8 cellular contexts compared by ENCODE assay signal in the genomic region with DNA sequence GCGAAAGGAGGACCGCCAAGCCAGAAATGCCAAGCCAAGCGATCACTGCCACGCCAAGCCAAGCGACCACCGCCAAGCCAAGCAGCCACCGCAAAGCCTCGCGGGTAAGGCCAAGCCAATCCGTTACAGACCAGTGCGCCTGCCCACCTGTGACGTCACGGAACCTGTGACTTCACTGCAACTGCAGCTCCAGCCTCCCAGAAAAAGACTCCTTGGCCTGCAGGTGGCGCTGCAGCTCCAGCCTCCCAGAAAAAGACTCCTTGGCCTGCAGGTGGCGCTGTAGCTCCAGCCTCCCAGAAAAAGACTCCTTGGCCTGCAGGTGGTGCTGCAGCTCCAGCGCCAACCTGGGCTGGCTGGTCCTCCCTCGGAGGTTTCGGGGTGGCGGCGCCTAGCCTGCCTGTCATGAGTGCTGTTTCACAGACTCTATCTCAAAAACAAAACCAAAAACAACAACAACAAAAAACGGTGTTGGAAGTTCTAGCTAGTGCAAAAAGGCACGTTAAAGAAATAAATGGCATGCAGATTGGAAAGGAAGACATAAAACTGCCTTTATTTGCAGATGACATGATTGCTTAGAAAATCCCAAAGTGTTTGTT. TPM values are rescaled to one million over a fixed set of nuclear protein-coding genes. Genes with fewer than 3 reads are reported as not detected.
A peak's percentile ranks its signal among the peaks of the same experiment; 100 is the strongest.
DNase-seq lines count a peak whose midpoint lies in the region; ATAC-seq and TF ChIP-seq lines count a peak whose summit lies in the region.
"Not testable (repeated sequence)": the region's sequence is repeated elsewhere in the genome, so short reads cannot be mapped to it uniquely, and the experiment has no call there.

No MANE protein-coding gene starts in this region.

- H3K9me3 Mint-ChIP-seq in CD14-positive monocyte; activated T-cell treated with anti-CD3 and anti-CD28 coated beads, Interleukin-2, amount 50 U/mL, for 24 hours: not testable (repeated sequence)

- TF ChIP-seq CTCF in CD14-positive monocyte (IDR thresholded peaks at IDR 0.05) (peak; percentile 100), epithelial cell of esophagus (IDR thresholded peaks at IDR 0.05; ENCODE audit: insufficient read depth, low read depth, low read length, missing control alignments) (peak; percentile 77)

- peak; percentile 71 for ATAC-seq in GM21367 (IDR thresholded peaks at IDR 0.05; ENCODE audit: unreplicated experiment)

- H3K27ac Mint-ChIP-seq in CD14-positive monocyte = peak overlapping the region; percentile 85 to 97 (median 94)
- peak overlapping the region; percentile 86 for H3K27ac Mint-ChIP-seq in activated T-cell treated with anti-CD3 and anti-CD28 coated beads, Interleukin-2, amount 50 U/mL, for 24 hours

- H3K4me1 Mint-ChIP-seq in CD14-positive monocyte = peaks cover 14% of the 10 kb centered on the region
- not testable (repeated sequence) for H3K4me1 Mint-ChIP-seq in activated T-cell treated with anti-CD3 and anti-CD28 coated beads, Interleukin-2, amount 50 U/mL, for 24 hours (ENCODE audit: low read depth)

- peak overlapping the region; percentile 84 to 87 for H3K4me3 Mint-ChIP-seq in CD14-positive monocyte
- H3K4me3 Mint-ChIP-seq in activated T-cell treated with anti-CD3 and anti-CD28 coated beads, Interleukin-2, amount 50 U/mL, for 24 hours = peak overlapping the region; percentile 85

- peak; percentile 96 for DNase-seq in CD14-positive monocyte (ENCODE audit: low spot score)
- DNase-seq in Jurkat, Clone E6-1 (ENCODE audit: low read depth, low spot score) = peak; percentile 86
- DNase-seq in RPMI7951 (ENCODE audit: low read depth) = peak; percentile 62
- DNase-seq in activated T-cell treated with anti-CD3 and anti-CD28 coated beads, Interleukin-2, amount 50 U/mL, for 24 hours = peak; percentile 96
- DNase-seq in epithelial cell of esophagus (ENCODE audit: low read depth) = peak; percentile 77
- DNase-seq in mesenteric fat pad (ENCODE audit: low spot score) = peak; percentile 95
- peak; percentile 88 to 97 for DNase-seq in stimulated activated CD4-positive, alpha-beta T cell treated with anti-CD3 and anti-CD28 coated beads, Interleukin-4, amount 100 ng/mL, for 48 hours (ENCODE audit: low read depth in 2 of 2)

- intact Hi-C loops in CD14-positive monocyte (cut with micrococcal nuclease) = not testable (repeated sequence)

- H3K4me3 ChIP-seq in Jurkat, Clone E6-1 (ENCODE audit: low read length) = peak overlapping the region; percentile 58
- H3K4me3 ChIP-seq in epithelial cell of esophagus (ENCODE audit: low read length) = peak overlapping the region; percentile 33

- not testable (repeated sequence) for H3K27me3 Mint-ChIP-seq in CD14-positive monocyte (ENCODE audit: low read depth in 3 of 3); activated T-cell treated with anti-CD3 and anti-CD28 coated beads, Interleukin-2, amount 50 U/mL, for 24 hours

- not testable (repeated sequence) for H3K36me3 Mint-ChIP-seq in CD14-positive monocyte; activated T-cell treated with anti-CD3 and anti-CD28 coated beads, Interleukin-2, amount 50 U/mL, for 24 hours (ENCODE audit: low read depth)

RNA-seq across cellular contexts. Expression of a gene that starts 18.6 kb away (rescaled TPM):
- not detected for polyA plus RNA-seq in CD14-positive monocyte
- polyA plus RNA-seq in Jurkat, Clone E6-1 (2012; ENCODE audit: insufficient read depth, insufficient read length) = not detected
- total RNA-seq in RPMI7951 (2014; rRNA removed; shearing (Covaris generic)) = not detected in 2 replicates
- not detected for total RNA-seq in mesenteric fat pad

RNA-seq across cellular contexts. Expression of a gene that starts 56.5 kb away (rescaled TPM):
- not detected for polyA plus RNA-seq in CD14-positive monocyte
- polyA plus RNA-seq in Jurkat, Clone E6-1 (2012; ENCODE audit: insufficient read depth, insufficient read length) = 1.3 TPM
- 0.98 and 1.6 TPM in 2 replicates for total RNA-seq in RPMI7951 (2014; rRNA removed; shearing (Covaris generic))
- 2.1 TPM for total RNA-seq in mesenteric fat pad

Comparison
In these comparisons a context has a peak if more than half of its experiments do, and no peak if none do; other contexts are left out.
1. Peak in every context shown above with its lines: DNase-seq, ATAC-seq and H3K4me3 ChIP-seq.